ENCODE assay signal across 8 cellular contexts in genomic region chr12:122265931-122266771, GRCh38.
A peak's percentile ranks its signal among the peaks of the same experiment; 100 is the strongest.
DNase-seq lines count a peak whose midpoint lies in the region; ATAC-seq and TF ChIP-seq lines count a peak whose summit lies in the region.

Gene VPS33A (minus strand): TSS chr12:122266494. CDS start chr12:122266408, 86 bp downstream.

- ATAC-seq in HG03432 (IDR thresholded peaks at IDR 0.05; ENCODE audit: unreplicated experiment): peak; percentile 89

- peak; percentile 93 for TF ChIP-seq POLR2A in GM19193 (IDR thresholded peaks at IDR 0.05; ENCODE audit: extremely low read depth, insufficient read depth, insufficient read length)

- DNase-seq in AML-193 (lab: John Stamatoyannopoulos, UW) (peak; percentile 78 to 83), NCI-H510A (lab: John Stamatoyannopoulos, UW) (peak; percentile 98), cerebellar nuclear complex (lab: John Stamatoyannopoulos, UW) (peak; percentile 38 to 83), islet precursor cell (peak; percentile 99)
- DNase-seq in activated CD4-positive, alpha-beta T cell treated with anti-CD3 and anti-CD28 coated beads for 1 hour: peak; percentile 87
- peak; percentile 94 for DNase-seq in stimulated activated CD4-positive, alpha-beta T cell treated with anti-CD3 and anti-CD28 coated beads, Interleukin-12 subunit alpha, Interleukin-12 subunit beta, amount 100 ng/mL, for 4 hours

Comparison
In these comparisons a context has a peak if more than half of its experiments do, and no peak if none do; other contexts are left out.
1. Peak in every context shown above with its lines: DNase-seq and ATAC-seq.